ENCODE assay signal across 8 cellular contexts in the genomic region with DNA sequence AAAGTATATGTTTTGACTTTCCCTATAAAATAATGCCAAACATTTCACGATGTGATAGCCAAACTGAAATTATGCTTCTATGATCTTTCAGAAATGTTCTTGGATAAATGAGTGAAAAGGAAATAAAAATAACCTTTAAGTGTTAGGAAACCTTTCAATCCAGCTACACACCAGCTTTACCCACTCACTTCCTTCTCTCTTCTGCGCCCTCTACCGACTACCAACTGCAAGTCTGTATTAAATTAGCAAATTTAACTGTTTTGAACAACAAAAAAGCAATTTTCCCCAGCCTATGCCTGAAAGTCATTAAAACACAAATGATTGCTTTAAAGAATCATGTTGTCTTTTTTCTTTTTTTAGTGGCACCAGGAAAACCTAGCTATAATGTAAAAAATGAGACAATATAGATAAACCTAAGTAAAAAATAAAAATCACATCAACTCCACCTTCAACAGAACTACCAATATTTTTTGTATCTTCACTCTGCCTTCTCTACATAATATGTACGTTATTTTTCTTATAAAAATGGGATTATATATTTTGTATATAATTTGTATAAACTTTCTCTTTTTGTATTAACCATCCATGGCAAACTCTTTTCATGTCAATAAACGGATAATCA. TPM values are rescaled to one million over a fixed set of nuclear protein-coding genes. Genes with fewer than 3 reads are reported as not detected.
DNase-seq lines count a peak whose midpoint lies in the region; ATAC-seq and TF ChIP-seq lines count a peak whose summit lies in the region.

No MANE protein-coding gene starts in this region.

- H3K27ac Mint-ChIP-seq in nephron: peak overlapping the region in 1 of 3 experiments; percentile 15

- H3K9me3 Mint-ChIP-seq in nephron: no peaks in the 10 kb centered on the region

- no peak overlapping the region for H3K4me3 Mint-ChIP-seq in nephron

- H3K36me3 Mint-ChIP-seq in nephron (ENCODE audit: low read depth): no peaks in the 10 kb centered on the region

- H3K27me3 Mint-ChIP-seq in nephron (ENCODE audit: low read depth): no peaks in the 10 kb centered on the region

- in situ Hi-C loops in Caki2 (cut with HindIII; ENCODE audit: low pct_unique_long_range_greater_than_20kb, low sequenced_read_pairs): no loop called here

- DNase-seq in Caki2 (ENCODE audit: low read depth) (peak; percentile 25), SK-N-DZ (ENCODE audit: low spot score) (peak; percentile 65), coronary artery (ENCODE audit: low spot score) (no peak), omental fat pad (ENCODE audit: low spot score) (no peak)

- H3K4me1 Mint-ChIP-seq in nephron: peaks cover 42% of the 10 kb centered on the region

- peak; percentile 35 for TF ChIP-seq CTCF in coronary artery (IDR thresholded peaks at IDR 0.05)
- peak; percentile 46 to 61 (median 59) for TF ChIP-seq CTCF in nephron (IDR thresholded peaks at IDR 0.05; ENCODE audit: unreplicated experiment in 3 of 3)
- TF ChIP-seq CTCF in omental fat pad (IDR thresholded peaks at IDR 0.05): no peak

- H3K4me3 ChIP-seq in coronary artery: no peak overlapping the region

- H3K27ac ChIP-seq in coronary artery: peak overlapping the region in 1 of 2 donors; percentile 2

- ATAC-seq in HG03159 (IDR thresholded peaks at IDR 0.05; ENCODE audit: unreplicated experiment) (peak; percentile 50), HG02678 (IDR thresholded peaks at IDR 0.05; ENCODE audit: unreplicated experiment) (no peak), GM19324 (IDR thresholded peaks at IDR 0.05; ENCODE audit: low FRiP score, unreplicated experiment) (no peak), omental fat pad (ENCODE audit: low FRiP score) (no peak)

RNA-seq across cellular contexts. Expression of a gene that starts 13.2 kb away (rescaled TPM):
- total RNA-seq in Caki2 (2014; rRNA removed; shearing (Covaris generic); ENCODE audit: low replicate concordance): not detected in 2 replicates
- not detected in 2 replicates for polyA plus RNA-seq in SK-N-DZ (2014; cell fraction: cytosol; rRNA removed)
- not detected in 2 replicates for polyA plus RNA-seq in SK-N-DZ (2014; cell fraction: nucleus; rRNA removed)
- total RNA-seq in omental fat pad: 100 to 1,000 TPM in 1 of 4 donors, 10 to 100 TPM in 3; 15.1 to 127 (median 43.6) TPM

RNA-seq across cellular contexts. Expression of a gene that starts 15.0 kb away (rescaled TPM):
- 27.9 and 39.6 TPM in 2 replicates for total RNA-seq in Caki2 (2014; rRNA removed; shearing (Covaris generic); ENCODE audit: low replicate concordance)
- polyA plus RNA-seq in SK-N-DZ (2014; cell fraction: cytosol; rRNA removed): 17.3 TPM in 2 replicates
- 10.6 and 11.8 TPM in 2 replicates for polyA plus RNA-seq in SK-N-DZ (2014; cell fraction: nucleus; rRNA removed)
- total RNA-seq in omental fat pad: 10 to 100 TPM; 16.0 to 41.9 (median 25.0) TPM

Comparison
In these comparisons a context has a peak if more than half of its experiments do, and no peak if none do; other contexts are left out.
1. DNase-seq: peak in Caki2 (single experiment) and SK-N-DZ (single experiment); none in coronary artery (single experiment) and omental fat pad (single experiment).
2. CTCF ChIP-seq: peak in coronary artery (single experiment) and nephron (3 of 3); none in omental fat pad (0 of 3).
3. RNA of a gene that starts 13.2 kb away (total RNA-seq): 15.1 to 127 TPM in omental fat pad; not detected in Caki2; every median in the first group is over 10 times any median in the second.